Comparison of ENCODE assay signal across 8 cellular contexts in the genomic region with DNA sequence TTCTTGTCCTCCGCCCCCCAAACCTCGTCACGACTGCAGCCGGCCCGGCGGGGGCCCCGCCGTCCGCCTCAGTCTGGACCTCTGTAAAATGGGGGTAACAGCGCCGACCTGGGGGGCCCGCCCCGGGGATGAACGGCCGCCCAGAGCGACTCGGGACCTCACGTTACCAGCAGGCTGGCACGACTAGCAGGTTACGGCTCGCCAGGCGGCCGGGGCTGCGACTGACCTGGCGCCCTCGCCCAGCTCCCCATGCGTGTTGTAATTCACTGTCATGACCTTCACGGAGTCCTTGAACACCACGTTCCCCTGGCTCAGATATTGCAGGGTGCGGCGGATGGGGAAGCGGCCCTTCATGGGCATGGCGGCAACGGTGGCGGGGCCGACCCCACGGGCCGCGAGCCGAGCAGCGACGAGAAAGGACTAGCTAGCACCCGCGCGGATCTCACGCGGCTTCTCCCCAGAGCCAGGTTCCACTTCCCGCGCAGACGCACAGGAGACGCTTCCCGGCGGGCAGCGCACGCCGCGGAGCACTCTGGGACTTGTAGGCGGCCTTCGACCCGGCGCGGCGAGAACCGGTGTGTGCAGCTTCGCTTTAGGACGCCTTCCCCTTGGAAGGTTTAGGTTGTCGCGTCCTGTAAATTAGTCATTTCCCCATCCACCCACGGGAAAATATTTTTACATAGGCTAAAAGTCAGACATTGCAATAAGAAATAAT. TPM values are rescaled to one million over a fixed set of nuclear protein-coding genes. Genes with fewer than 3 reads are reported as not detected.
DNase-seq lines count a peak whose midpoint lies in the region; ATAC-seq and TF ChIP-seq lines count a peak whose summit lies in the region.

A gene (minus strand): TSS at position 481 of the 715 bp plus-strand sequence. CDS start 121 bp downstream, at position 360.

- H3K36me3 ChIP-seq in prostate gland = no peaks in the 10 kb centered on the region

- peak; percentile 75 for TF ChIP-seq POLR2A in prostate gland (IDR thresholded peaks at IDR 0.05)

- H3K4me3 ChIP-seq in prostate gland = peak within 1 kb of the TSS; percentile 60 to 65

- H3K4me1 ChIP-seq in prostate gland (replicated peaks) = no peaks in the 10 kb centered on the region

- intact Hi-C loops in left ventricle myocardium superior (cut with micrococcal nuclease) (no loop called here), prostate gland (cut with DNase I) (no loop called here)

- no peaks in the 10 kb centered on the region for H3K9me3 Mint-ChIP-seq in T-helper 1 cell treated with Interleukin-12 subunit alpha and Interleukin-12 subunit beta and Interleukin-4 antibody, amounts not matched to agents 30 μg/mL and 1 μg/mL, for 36 hours

- H3K9me3 ChIP-seq in prostate gland = no peaks in the 10 kb centered on the region

- H3K27me3 ChIP-seq in prostate gland (replicated peaks; ENCODE audit: insufficient read depth) = no peaks in the 10 kb centered on the region

- peak within 1 kb of the TSS; percentile 93 for H3K4me3 Mint-ChIP-seq in T-helper 1 cell treated with Interleukin-12 subunit alpha and Interleukin-12 subunit beta and Interleukin-4 antibody, amounts not matched to agents 30 μg/mL and 1 μg/mL, for 36 hours

- peaks cover 6% of the 10 kb centered on the region for H3K36me3 Mint-ChIP-seq in T-helper 1 cell treated with Interleukin-12 subunit alpha and Interleukin-12 subunit beta and Interleukin-4 antibody, amounts not matched to agents 30 μg/mL and 1 μg/mL, for 36 hours (ENCODE audit: low read depth)

- peak within 1 kb of the TSS; percentile 68 to 73 for H3K27ac ChIP-seq in prostate gland

- peak in 1 of 4 experiments; percentile 27 for TF ChIP-seq CTCF in prostate gland (IDR thresholded peaks at IDR 0.05)

- peaks cover 20% of the 10 kb centered on the region for H3K4me1 Mint-ChIP-seq in T-helper 1 cell treated with Interleukin-12 subunit alpha and Interleukin-12 subunit beta and Interleukin-4 antibody, amounts not matched to agents 30 μg/mL and 1 μg/mL, for 36 hours (ENCODE audit: low read depth)

- peak within 1 kb of the TSS; percentile 95 for H3K27ac Mint-ChIP-seq in T-helper 1 cell treated with Interleukin-12 subunit alpha and Interleukin-12 subunit beta and Interleukin-4 antibody, amounts not matched to agents 30 μg/mL and 1 μg/mL, for 36 hours

- DNase-seq in NCI-H1694 (lab: John Stamatoyannopoulos, UW) (peak; percentile 42), amniotic stem cell (lab: John Stamatoyannopoulos, UW) (peak; percentile 93), left ventricle myocardium superior (peak; percentile 95), prostate gland (ENCODE audit: low spot score) (peak; percentile 83), ureter (ENCODE audit: low spot score) (peak; percentile 91)

- ATAC-seq in GM18498 (IDR thresholded peaks at IDR 0.05; ENCODE audit: unreplicated experiment) (peak; percentile 96), HG02885 (IDR thresholded peaks at IDR 0.05; ENCODE audit: poor library complexity, unreplicated experiment) (peak; percentile 97), left ventricle myocardium superior (peak; percentile 97)

- no peaks in the 10 kb centered on the region for H3K27me3 Mint-ChIP-seq in T-helper 1 cell treated with Interleukin-12 subunit alpha and Interleukin-12 subunit beta and Interleukin-4 antibody, amounts not matched to agents 30 μg/mL and 1 μg/mL, for 36 hours (ENCODE audit: low read depth)

- WGBS in prostate gland = under 1% methylated on average over 30 of the region's 69 CpGs

RNA-seq across cellular contexts. Expression of the gene that starts here (rescaled TPM):
- total RNA-seq in left ventricle myocardium superior (153 TPM), prostate gland (10 to 100 TPM; 16.6 to 49.1 TPM), ureter (99.3 TPM)

Comparison
In these comparisons a context has a peak if more than half of its experiments do, and no peak if none do; other contexts are left out.
1. Peak in every context shown above with its lines: DNase-seq, ATAC-seq, H3K4me3 ChIP-seq and H3K27ac ChIP-seq.
2. DNase-seq: peak in every context shown above with its lines; median percentile 95 in left ventricle myocardium superior; 93 in amniotic stem cell; 91 in ureter; 83 in prostate gland; 42 in NCI-H1694.